Comparison of ENCODE assay signal across 1 cellular context in genomic region chr11:134008593-134008992, GRCh38.
TF ChIP-seq lines count a peak whose summit lies in the region.

No MANE protein-coding gene starts in this region.

TF ChIP-seq in HEK293, 187 proteins besides CTCF, POLR2A, EP300 and RAD21 (continued from another document):
- TF ChIP-seq, protein P1, sequence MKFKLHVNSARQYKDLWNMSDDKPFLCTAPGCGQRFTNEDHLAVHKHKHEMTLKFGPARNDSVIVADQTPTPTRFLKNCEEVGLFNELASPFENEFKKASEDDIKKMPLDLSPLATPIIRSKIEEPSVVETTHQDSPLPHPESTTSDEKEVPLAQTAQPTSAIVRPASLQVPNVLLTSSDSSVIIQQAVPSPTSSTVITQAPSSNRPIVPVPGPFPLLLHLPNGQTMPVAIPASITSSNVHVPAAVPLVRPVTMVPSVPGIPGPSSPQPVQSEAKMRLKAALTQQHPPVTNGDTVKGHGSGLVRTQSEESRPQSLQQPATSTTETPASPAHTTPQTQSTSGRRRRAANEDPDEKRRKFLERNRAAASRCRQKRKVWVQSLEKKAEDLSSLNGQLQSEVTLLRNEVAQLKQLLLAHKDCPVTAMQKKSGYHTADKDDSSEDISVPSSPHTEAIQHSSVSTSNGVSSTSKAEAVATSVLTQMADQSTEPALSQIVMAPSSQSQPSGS (tag by site-specific recombination; IDR thresholded peaks at IDR 0.05; ENCODE audit: low read depth) = peak; percentile 87
- TF ChIP-seq ZNF211 (tag by site-specific recombination; IDR thresholded peaks at IDR 0.05; ENCODE audit: low read depth) = no peak
- TF ChIP-seq BCL11B (tag by site-specific recombination; IDR thresholded peaks at IDR 0.05; ENCODE audit: low read depth) = no peak
- TF ChIP-seq, protein P2, sequence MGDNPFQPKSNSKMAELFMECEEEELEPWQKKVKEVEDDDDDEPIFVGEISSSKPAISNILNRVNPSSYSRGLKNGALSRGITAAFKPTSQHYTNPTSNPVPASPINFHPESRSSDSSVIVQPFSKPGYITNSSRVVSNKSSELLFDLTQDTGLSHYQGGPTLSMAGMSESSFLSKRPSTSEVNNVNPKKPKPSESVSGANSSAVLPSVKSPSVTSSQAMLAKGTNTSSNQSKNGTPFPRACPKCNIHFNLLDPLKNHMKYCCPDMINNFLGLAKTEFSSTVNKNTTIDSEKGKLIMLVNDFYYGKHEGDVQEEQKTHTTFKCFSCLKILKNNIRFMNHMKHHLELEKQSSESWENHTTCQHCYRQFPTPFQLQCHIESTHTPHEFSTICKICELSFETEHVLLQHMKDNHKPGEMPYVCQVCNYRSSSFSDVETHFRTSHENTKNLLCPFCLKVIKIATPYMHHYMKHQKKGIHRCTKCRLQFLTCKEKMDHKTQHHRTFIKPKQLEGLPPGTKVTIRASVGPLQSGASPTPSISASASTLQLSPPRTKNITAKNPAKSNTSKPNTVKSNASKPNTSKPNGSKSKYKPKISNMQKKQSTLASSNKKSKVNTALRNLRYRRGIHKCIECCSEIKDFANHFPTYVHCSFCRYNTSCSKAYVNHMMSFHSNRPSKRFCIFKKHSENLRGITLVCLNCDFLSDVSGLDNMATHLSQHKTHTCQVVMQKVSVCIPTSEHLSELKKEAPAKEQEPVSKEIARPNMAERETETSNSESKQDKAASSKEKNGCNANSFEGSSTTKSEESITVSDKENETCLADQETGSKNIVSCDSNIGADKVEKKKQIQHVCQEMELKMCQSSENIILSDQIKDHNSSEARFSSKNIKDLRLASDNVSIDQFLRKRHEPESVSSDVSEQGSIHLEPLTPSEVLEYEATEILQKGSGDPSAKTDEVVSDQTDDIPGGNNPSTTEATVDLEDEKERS (tag by site-specific recombination; IDR thresholded peaks at IDR 0.05) = no peak
- TF ChIP-seq, protein P3, sequence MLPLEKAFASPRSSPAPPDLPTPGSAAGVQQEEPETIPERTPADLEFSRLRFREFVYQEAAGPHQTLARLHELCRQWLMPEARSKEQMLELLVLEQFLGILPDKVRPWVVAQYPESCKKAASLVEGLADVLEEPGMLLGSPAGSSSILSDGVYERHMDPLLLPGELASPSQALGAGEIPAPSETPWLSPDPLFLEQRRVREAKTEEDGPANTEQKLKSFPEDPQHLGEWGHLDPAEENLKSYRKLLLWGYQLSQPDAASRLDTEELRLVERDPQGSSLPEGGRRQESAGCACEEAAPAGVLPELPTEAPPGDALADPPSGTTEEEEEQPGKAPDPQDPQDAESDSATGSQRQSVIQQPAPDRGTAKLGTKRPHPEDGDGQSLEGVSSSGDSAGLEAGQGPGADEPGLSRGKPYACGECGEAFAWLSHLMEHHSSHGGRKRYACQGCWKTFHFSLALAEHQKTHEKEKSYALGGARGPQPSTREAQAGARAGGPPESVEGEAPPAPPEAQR (tag by site-specific recombination; IDR thresholded peaks at IDR 0.05) = no peak
- TF ChIP-seq ZNF626 (tag by site-specific recombination; IDR thresholded peaks at IDR 0.05) = no peak
- TF ChIP-seq, protein P4, sequence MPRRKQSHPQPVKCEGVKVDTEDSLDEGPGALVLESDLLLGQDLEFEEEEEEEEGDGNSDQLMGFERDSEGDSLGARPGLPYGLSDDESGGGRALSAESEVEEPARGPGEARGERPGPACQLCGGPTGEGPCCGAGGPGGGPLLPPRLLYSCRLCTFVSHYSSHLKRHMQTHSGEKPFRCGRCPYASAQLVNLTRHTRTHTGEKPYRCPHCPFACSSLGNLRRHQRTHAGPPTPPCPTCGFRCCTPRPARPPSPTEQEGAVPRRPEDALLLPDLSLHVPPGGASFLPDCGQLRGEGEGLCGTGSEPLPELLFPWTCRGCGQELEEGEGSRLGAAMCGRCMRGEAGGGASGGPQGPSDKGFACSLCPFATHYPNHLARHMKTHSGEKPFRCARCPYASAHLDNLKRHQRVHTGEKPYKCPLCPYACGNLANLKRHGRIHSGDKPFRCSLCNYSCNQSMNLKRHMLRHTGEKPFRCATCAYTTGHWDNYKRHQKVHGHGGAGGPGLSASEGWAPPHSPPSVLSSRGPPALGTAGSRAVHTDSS (tag by site-specific recombination; IDR thresholded peaks at IDR 0.05) = no peak
- no peak for TF ChIP-seq GLI2 (tag by site-specific recombination; IDR thresholded peaks at IDR 0.05; ENCODE audit: borderline replicate concordance, low read depth)
- TF ChIP-seq ZNF169 (tag by site-specific recombination; IDR thresholded peaks at IDR 0.05) = no peak
- no peak for TF ChIP-seq ZNF560 (tag by site-specific recombination; IDR thresholded peaks at IDR 0.05; ENCODE audit: borderline replicate concordance)
- no peak for TF ChIP-seq ZNF274 (IDR thresholded peaks at IDR 0.05; ENCODE audit: low read length)
- no peak for TF ChIP-seq ZNF274 (tag by site-specific recombination; IDR thresholded peaks at IDR 0.05; ENCODE audit: borderline replicate concordance)
- TF ChIP-seq ZNF10 (tag by site-specific recombination; IDR thresholded peaks at IDR 0.05) = no peak
